In the genomic region with DNA sequence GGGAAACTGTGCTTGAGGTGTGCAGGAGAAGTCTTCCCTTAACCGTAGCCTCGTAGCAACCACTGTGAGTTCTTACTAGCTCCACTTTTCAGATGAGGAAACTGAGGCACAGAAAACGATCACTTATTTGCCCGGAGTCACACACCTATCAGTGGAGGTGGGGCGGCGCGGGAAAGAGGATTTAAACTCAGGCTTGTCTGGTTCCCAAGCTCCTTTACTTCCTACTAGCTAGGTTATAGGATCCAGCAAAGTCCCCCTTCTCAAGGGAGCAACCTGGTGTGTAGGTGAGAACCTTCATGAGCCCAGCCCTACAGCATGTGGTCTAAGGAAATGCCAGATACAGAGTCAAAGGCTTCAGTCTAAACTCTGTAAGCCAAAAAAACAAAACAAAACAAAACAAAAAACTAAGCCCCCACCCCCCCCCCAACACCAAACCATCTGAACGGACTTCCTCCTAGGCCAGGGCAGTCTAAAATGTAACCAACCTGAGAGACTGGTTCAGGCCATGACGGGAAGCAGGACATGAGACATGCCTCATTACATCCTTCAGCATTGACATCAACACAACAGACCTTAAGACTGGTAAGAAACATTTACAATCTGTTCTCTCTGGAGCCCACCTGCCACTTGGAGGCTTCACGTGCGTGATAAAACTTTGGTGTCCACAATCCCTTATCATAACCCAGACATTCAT, we compare ENCODE assay signal across 8 cellular contexts. TPM values are rescaled to one million over a fixed set of nuclear protein-coding genes. Genes with fewer than 3 reads are reported as not detected.
DNase-seq lines count a peak whose midpoint lies in the region; ATAC-seq and TF ChIP-seq lines count a peak whose summit lies in the region.

No MANE protein-coding gene starts in this region.

- peak overlapping the region; percentile 84 for H3K4me2 ChIP-seq in SK-N-SH

- H3K9ac ChIP-seq in SK-N-SH = peak overlapping the region; percentile 94

- peak overlapping the region; percentile 75 to 92 for H3K27ac ChIP-seq in SK-N-SH (ENCODE audit: low read depth in 2 of 2, low read length in 1 of 2)

- DNase-seq in SK-N-SH (no peak), fibroblast of the aortic adventitia (ENCODE audit: low read depth) (no peak), retinal pigment epithelial cell (ENCODE audit: low read depth) (no peak), SIG-M5 treated with dmso at 0.1 percent for 504 hours (lab: John Stamatoyannopoulos, UW; ENCODE audit: unreplicated experiment) (no peak), GDM1 (lab: John Stamatoyannopoulos, UW) (no peak), epidermal melanocyte (ENCODE audit: insufficient read length, low spot score) (no peak)

- POLR2A ChIA-PET in SK-N-SH (lab: Yijun Ruan, JAX) = interaction anchor here (0.9 to 1.3 kb wide), 5 partner anchors 10 to 136 kb away, joined by 3 to 5 read pairs (median 3); a partner anchor contains a TSS

- ATAC-seq in GM21825 (IDR thresholded peaks at IDR 0.05; ENCODE audit: unreplicated experiment) (peak; percentile 2), HG03196 (IDR thresholded peaks at IDR 0.05; ENCODE audit: unreplicated experiment) (no peak)

- peaks cover 11% of the 10 kb centered on the region for H3F3A ChIP-seq in SK-N-SH (replicated peaks; ENCODE audit: insufficient read depth)

- CTCF ChIA-PET in SK-N-SH (lab: Yijun Ruan, JAX) = interaction anchor here (0.6 to 4.3 kb wide), 14 partner anchors 11 to 274 kb away, joined by 3 to 46 read pairs (median 4); a partner anchor contains a TSS

- H3K4me3 ChIP-seq in SK-N-SH (ENCODE audit: low read depth in 2 of 2, low read length in 1 of 2) (peak overlapping the region; percentile 69 to 82), fibroblast of the aortic adventitia (ENCODE audit: low read depth, low read length) (peak overlapping the region; percentile 63), retinal pigment epithelial cell (ENCODE audit: low read length) (peak overlapping the region; percentile 58)

- no peak for TF ChIP-seq EP300 in SK-N-SH (IDR thresholded peaks at IDR 0.05; ENCODE audit: borderline replicate concordance in 1 of 2, low read depth in 1 of 2, low read length in 1 of 2)

- peaks cover 42% of the 10 kb centered on the region for H3K79me2 ChIP-seq in SK-N-SH (ENCODE audit: insufficient read depth)

- H3K9me2 ChIP-seq in SK-N-SH = no peaks in the 10 kb centered on the region

- H3K9me3 ChIP-seq in SK-N-SH = no peaks in the 10 kb centered on the region

- no peaks in the 10 kb centered on the region for H3K27me3 ChIP-seq in SK-N-SH (ENCODE audit: insufficient read depth)

- peak overlapping the region; percentile 78 for H2AFZ ChIP-seq in SK-N-SH (ENCODE audit: low read depth)

- peaks cover 6 to 18% of the 10 kb centered on the region in 2 experiments; a peak in 3 of 4 replicates for H3K4me1 ChIP-seq in SK-N-SH (ENCODE audit: control insufficient read depth in 1 of 2, insufficient read depth in 2 of 2, low read depth in 1 of 2, low read length in 1 of 2)

- peaks cover 31% of the 10 kb centered on the region for H4K20me1 ChIP-seq in SK-N-SH (ENCODE audit: insufficient read depth)

- no peak for TF ChIP-seq RAD21 in SK-N-SH (IDR thresholded peaks at IDR 0.05; ENCODE audit: low read length)

- 56% methylated on average over 11 of the region's 11 CpGs for whole genome bisulfite sequencing in SK-N-SH (ENCODE audit: low lambda C conversion rate)

- no peak for TF ChIP-seq CTCF in SK-N-SH (IDR thresholded peaks at IDR 0.05)
- TF ChIP-seq CTCF in fibroblast of the aortic adventitia (IDR thresholded peaks at IDR 0.05; ENCODE audit: insufficient read depth, low read length) = no peak
- TF ChIP-seq CTCF in retinal pigment epithelial cell (conservative IDR thresholded peaks at IDR 0.05; ENCODE audit: low read depth, low read length) = no peak

- H3K36me3 ChIP-seq in SK-N-SH (replicated peaks in 1 of 2; ENCODE audit: control insufficient read depth in 1 of 2, insufficient read depth in 2 of 2, low read length in 1 of 2) = no peaks in the 10 kb centered on the region

TF ChIP-seq in SK-N-SH, 30 proteins besides CTCF, POLR2A, EP300 and RAD21:
- TF ChIP-seq EZH2phosphoT487 (IDR thresholded peaks at IDR 0.05; ENCODE audit: borderline replicate concordance, low read depth) = no peak
- no peak for TF ChIP-seq RCOR1 (IDR thresholded peaks at IDR 0.05; ENCODE audit: low read length)
- no peak for TF ChIP-seq SIN3A (IDR thresholded peaks at IDR 0.05; ENCODE audit: borderline replicate concordance, low read depth, low read length)
- TF ChIP-seq FOXM1 (IDR thresholded peaks at IDR 0.05; ENCODE audit: low read depth) = no peak
- no peak for TF ChIP-seq TCF12 (IDR thresholded peaks at IDR 0.05)

RNA-seq across cellular contexts. Expression of a gene that starts 0.7 kb away (rescaled TPM):
- polyA plus RNA-seq in SK-N-SH (2012; rRNA removed) = 8.6 and 10.3 TPM in 2 replicates
- 6.0 and 7.3 TPM in 2 replicates for polyA plus RNA-seq in SK-N-SH (2012; cell fraction: cytosol; rRNA removed)
- polyA plus RNA-seq in SK-N-SH (2012; cell fraction: nucleus; rRNA removed) = 25.0 and 26.3 TPM in 2 replicates
- 16.5 and 18.6 TPM in 2 replicates for total RNA-seq in fibroblast of the aortic adventitia (ENCODE audit: low replicate concordance)

RNA-seq across cellular contexts. Expression of a gene that starts 14.1 kb away (rescaled TPM):
- polyA plus RNA-seq in SK-N-SH (2012; rRNA removed) = 100 and 119 TPM in 2 replicates
- 79.5 and 109 TPM in 2 replicates for polyA plus RNA-seq in SK-N-SH (2012; cell fraction: cytosol; rRNA removed)
- polyA plus RNA-seq in SK-N-SH (2012; cell fraction: nucleus; rRNA removed) = 51.0 and 70.5 TPM in 2 replicates
- total RNA-seq in fibroblast of the aortic adventitia (ENCODE audit: low replicate concordance) = 67.1 and 97.9 TPM in 2 replicates
